ENCODE assay signal across 11 cellular contexts in the genomic region with DNA sequence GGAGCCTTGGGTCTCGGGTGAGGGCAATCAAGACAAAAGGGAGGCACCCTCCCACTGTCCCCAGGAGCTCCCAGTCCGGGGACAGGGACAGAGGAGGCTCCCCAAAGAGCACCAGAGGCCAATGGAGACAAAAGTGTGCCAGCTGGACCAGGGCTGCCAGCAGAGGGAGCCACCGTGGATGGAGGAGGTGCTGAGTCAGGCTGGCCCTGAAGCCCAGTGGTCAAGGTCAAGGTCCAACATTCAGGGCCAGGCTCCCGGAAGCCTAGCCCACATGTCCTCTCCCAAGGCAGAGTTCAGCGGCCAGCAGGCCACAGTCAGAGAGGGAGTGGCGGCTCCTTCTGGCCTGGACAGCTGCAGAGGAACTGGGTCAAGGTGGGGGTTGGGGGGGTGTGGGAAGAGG. TPM values are rescaled to one million over a fixed set of nuclear protein-coding genes. Genes with fewer than 3 reads are reported as not detected.
DNase-seq lines count a peak whose midpoint lies in the region; ATAC-seq, FAIRE-seq and TF ChIP-seq lines count a peak whose summit lies in the region.
"Had no signal": no experiment of that assay in that cellular context is flagged by ENCODE, and none has a peak within 500 bp of the region (broad histone marks: within the 10 kb centered on the region; RNA-seq: fewer than 3 reads in every experiment).

No MANE protein-coding gene starts in this region.

- DNase-seq in GM06990 (ENCODE audit: extremely low read depth, insufficient read length) (no peak), LNCaP clone FGC (ENCODE audit: low read depth) (no peak), epithelial cell of esophagus (ENCODE audit: low read depth) (no peak), pancreas (peak in 4 of 6 donors; percentile 32 to 63 (median 48)), HPDE6-E6E7 (ENCODE audit: extremely low spot score) (no peak), T1000 (lab: John Stamatoyannopoulos, UW) (no peak)
- DNase-seq in activated effector memory CD4-positive, alpha-beta T cell treated with anti-CD3 and anti-CD28 coated beads, Interleukin-2, amount 50 U/mL, for 16 hours: no peak

- H3K4me3 ChIP-seq in GM06990 (replicated peaks; ENCODE audit: low read depth, low read length): no peak overlapping the region
- no peak overlapping the region for H3K4me3 ChIP-seq in LNCaP clone FGC (ENCODE audit: low read depth, low read length)
- H3K4me3 ChIP-seq in epithelial cell of esophagus (ENCODE audit: low read length): no peak overlapping the region
- H3K4me3 ChIP-seq in pancreas: no peak overlapping the region
- H3K4me3 ChIP-seq: prostate gland had no signal

- no peak for FAIRE-seq in pancreas (lab: Jason Lieb, UNC)

- ATAC-seq in pancreas (peak; percentile 45 to 76 (median 46)), GM19455 (IDR thresholded peaks at IDR 0.05; ENCODE audit: unreplicated experiment) (no peak)

- H3K36me3 ChIP-seq in GM06990 (ENCODE audit: control insufficient read depth, insufficient read depth, low read length) (no peaks in the 10 kb centered on the region), pancreas (no peaks in the 10 kb centered on the region)
- H3K36me3 ChIP-seq: prostate gland had no signal

- H3K27me3 ChIP-seq in GM06990 (replicated peaks; ENCODE audit: control insufficient read depth, insufficient read depth, low read length) (no peaks in the 10 kb centered on the region), pancreas (no peaks in the 10 kb centered on the region)

- 26 to 39% methylated on average over 6 of the region's 6 CpGs for WGBS in pancreas, 2 donors

- no peak overlapping the region for H3K27ac ChIP-seq in pancreas
- H3K27ac ChIP-seq: epithelial cell of prostate, prostate gland had no signal

- no peaks in the 10 kb centered on the region for H3K4me1 ChIP-seq in pancreas
- H3K4me1 ChIP-seq: prostate gland had no signal

- intact Hi-C loops in pancreas (cut with DNase I): no loop called here

- H3K9me3 ChIP-seq in pancreas: no peaks in the 10 kb centered on the region
- H3K9me3 ChIP-seq: prostate gland had no signal

- peak; percentile 50 for TF ChIP-seq CTCF in GM06990 (IDR thresholded peaks at IDR 0.05; ENCODE audit: insufficient read depth, low read length, poor library complexity, severe bottlenecking)
- TF ChIP-seq CTCF in LNCaP clone FGC (IDR thresholded peaks at IDR 0.05; ENCODE audit: control insufficient read depth, extremely low read depth, insufficient read depth): peak; percentile 24
- peak; percentile 34 for TF ChIP-seq CTCF in epithelial cell of esophagus (IDR thresholded peaks at IDR 0.05; ENCODE audit: insufficient read depth, low read depth, low read length, missing control alignments)
- TF ChIP-seq CTCF in pancreas (IDR thresholded peaks at IDR 0.05): no peak

RNA-seq across cellular contexts. Expression of gene COL5A3, which starts 8.4 kb away (rescaled TPM):
- total RNA-seq in pancreas: 1 to 10 TPM; 1.0 to 4.0 (median 2.0) TPM
- 1 to 10 TPM; 6.4 to 8.7 TPM for polyA plus RNA-seq in pancreas
- total RNA-seq: M059J had no signal

RNA-seq across cellular contexts. Expression of gene RDH8, which starts 11.4 kb away (rescaled TPM):
- not detected for total RNA-seq in pancreas
- not detected for polyA plus RNA-seq in pancreas
- total RNA-seq: M059J, prostate gland had no signal

Comparison
In these comparisons a context has a peak if more than half of its experiments do, and no peak if none do; other contexts are left out.
1. DNase-seq: peak in pancreas (4 of 6); none in GM06990 (single experiment), LNCaP clone FGC (single experiment), epithelial cell of esophagus (single experiment), HPDE6-E6E7 (single experiment), T1000 (single experiment) and activated effector memory CD4-positive, alpha-beta T cell treated with anti-CD3 and anti-CD28 coated beads, Interleukin-2, amount 50 U/mL, for 16 hours (single experiment).
2. CTCF ChIP-seq: peak in GM06990 (single experiment), LNCaP clone FGC (single experiment) and epithelial cell of esophagus (single experiment); none in pancreas (0 of 4).